8 cellular contexts compared by ENCODE assay signal in genomic region chr2:12106440-12107080, GRCh38.
DNase-seq lines count a peak whose midpoint lies in the region; ATAC-seq and TF ChIP-seq lines count a peak whose summit lies in the region.

No MANE protein-coding gene starts in this region.

- no peaks in the 10 kb centered on the region for H3K4me1 ChIP-seq in Caco-2

- H3K9me3 Mint-ChIP-seq in activated CD4-positive, alpha-beta T cell treated with anti-CD3 and anti-CD28 coated beads, Interleukin-2, amount 10 ng/mL, durations not matched to agents 24 days and 14 days: peaks cover 11% of the 10 kb centered on the region
- H3K9me3 Mint-ChIP-seq in Caco-2 (ENCODE audit: unreplicated experiment): no peaks in the 10 kb centered on the region

- H3K36me3 Mint-ChIP-seq in activated CD4-positive, alpha-beta T cell treated with anti-CD3 and anti-CD28 coated beads, Interleukin-2, amount 10 ng/mL, durations not matched to agents 24 days and 14 days (ENCODE audit: low read depth): no peaks in the 10 kb centered on the region
- no peaks in the 10 kb centered on the region for H3K36me3 Mint-ChIP-seq in Caco-2 (ENCODE audit: insufficient read depth, unreplicated experiment)

- CTCF ChIA-PET in AG04449 (lab: Yijun Ruan, JAX) (interaction anchor here (1.2 to 1.8 kb wide), 3 partner anchors 11 to 16 kb away, joined by 3 to 10 read pairs (median 4); no protein-coding TSS in a partner anchor), Caco-2 (lab: Charles Lee) (no interaction called here)

- H3K9me3 ChIP-seq in Caco-2: no peaks in the 10 kb centered on the region

- H3K36me3 ChIP-seq in Caco-2 (ENCODE audit: control insufficient read depth, insufficient read depth, low read length): no peaks in the 10 kb centered on the region

- BruUV-seq in Caco-2 (replicated peaks; lab: Mats Ljungman, UMichigan): no TSS peak

- TF ChIP-seq CTCF in AG04449 (IDR thresholded peaks at IDR 0.05; ENCODE audit: insufficient read depth, low read length, missing control alignments) (no peak), Caco-2 (IDR thresholded peaks at IDR 0.05; ENCODE audit: insufficient read depth in 1 of 2, low read depth in 1 of 2, low read length in 1 of 2, severe bottlenecking in 1 of 2, unreplicated experiment in 1 of 2) (no peak)

- POLR2A ChIA-PET in AG04449 (lab: Yijun Ruan, JAX) (no interaction called here), Caco-2 (lab: Charles Lee) (no interaction called here)

- peaks cover 2% of the 10 kb centered on the region for H3K27me3 Mint-ChIP-seq in activated CD4-positive, alpha-beta T cell treated with anti-CD3 and anti-CD28 coated beads, Interleukin-2, amount 10 ng/mL, durations not matched to agents 24 days and 14 days
- peaks cover 8% of the 10 kb centered on the region for H3K27me3 Mint-ChIP-seq in Caco-2 (ENCODE audit: insufficient read depth, unreplicated experiment)

- no peaks in the 10 kb centered on the region for H3K27me3 ChIP-seq in Caco-2 (replicated peaks; ENCODE audit: control insufficient read depth, insufficient read depth, low read length)

- intact Hi-C loops in activated CD4-positive, alpha-beta T cell treated with anti-CD3 and anti-CD28 coated beads, Interleukin-2, amount 10 ng/mL, durations not matched to agents 24 days and 14 days (cut with micrococcal nuclease): no loop called here
- intact Hi-C loops in left cardiac atrium (cut with DNase I) (no loop called here), Caco-2 (cut with micrococcal nuclease; ENCODE audit: unreplicated experiment) (no loop called here)

- DNase-seq in AG04449 (ENCODE audit: low read depth, low spot score): peak; percentile 95
- DNase-seq in HCEC 1CT: peak; percentile 98
- DNase-seq in activated CD4-positive, alpha-beta T cell treated with anti-CD3 and anti-CD28 coated beads, Interleukin-2, amount 10 ng/mL, durations not matched to agents 24 days and 14 days: peak; percentile 66
- peak; percentile 78 for DNase-seq in left cardiac atrium
- peak; percentile 65 for DNase-seq in stimulated activated naive CD8-positive, alpha-beta T cell treated with anti-CD3 and anti-CD28 coated beads, Interleukin-15, Interleukin-2, amounts not matched to agents 100 U/mL and 50 U/mL, for 24 hours
- DNase-seq in Caco-2: no peak
- no peak for DNase-seq in germinal center (ENCODE audit: low spot score)

- no peak overlapping the region for H3K27ac Mint-ChIP-seq in activated CD4-positive, alpha-beta T cell treated with anti-CD3 and anti-CD28 coated beads, Interleukin-2, amount 10 ng/mL, durations not matched to agents 24 days and 14 days
- H3K27ac Mint-ChIP-seq in Caco-2 (ENCODE audit: unreplicated experiment): no peak overlapping the region

- peak; percentile 88 to 94 for ATAC-seq in left cardiac atrium
- ATAC-seq in stimulated activated naive CD8-positive, alpha-beta T cell treated with anti-CD3 and anti-CD28 coated beads, Interleukin-15, Interleukin-2, amounts not matched to agents 100 U/mL and 50 U/mL, for 24 hours: peak; percentile 91
- no peak for ATAC-seq in HG02884 (IDR thresholded peaks at IDR 0.05; ENCODE audit: unreplicated experiment)

- H3K4me3 Mint-ChIP-seq in activated CD4-positive, alpha-beta T cell treated with anti-CD3 and anti-CD28 coated beads, Interleukin-2, amount 10 ng/mL, durations not matched to agents 24 days and 14 days: no peak overlapping the region
- H3K4me3 Mint-ChIP-seq in Caco-2 (ENCODE audit: unreplicated experiment): no peak overlapping the region

- peaks cover 29% of the 10 kb centered on the region for H3K4me1 Mint-ChIP-seq in activated CD4-positive, alpha-beta T cell treated with anti-CD3 and anti-CD28 coated beads, Interleukin-2, amount 10 ng/mL, durations not matched to agents 24 days and 14 days
- H3K4me1 Mint-ChIP-seq in Caco-2 (ENCODE audit: low read depth, unreplicated experiment): no peaks in the 10 kb centered on the region

- H3K4me3 ChIP-seq in AG04449 (ENCODE audit: low read depth, low read length) (no peak overlapping the region), Caco-2 (ENCODE audit: low read depth, low read length) (no peak overlapping the region)

Comparison
In these comparisons a context has a peak if more than half of its experiments do, and no peak if none do; other contexts are left out.
1. DNase-seq: peak in AG04449 (single experiment), HCEC 1CT (single experiment), activated CD4-positive, alpha-beta T cell treated with anti-CD3 and anti-CD28 coated beads, Interleukin-2, amount 10 ng/mL, durations not matched to agents 24 days and 14 days (single experiment), left cardiac atrium (single experiment) and stimulated activated naive CD8-positive, alpha-beta T cell treated with anti-CD3 and anti-CD28 coated beads, Interleukin-15, Interleukin-2, amounts not matched to agents 100 U/mL and 50 U/mL, for 24 hours (single experiment); none in Caco-2 (0 of 2) and germinal center (single experiment).